In the genomic region with DNA sequence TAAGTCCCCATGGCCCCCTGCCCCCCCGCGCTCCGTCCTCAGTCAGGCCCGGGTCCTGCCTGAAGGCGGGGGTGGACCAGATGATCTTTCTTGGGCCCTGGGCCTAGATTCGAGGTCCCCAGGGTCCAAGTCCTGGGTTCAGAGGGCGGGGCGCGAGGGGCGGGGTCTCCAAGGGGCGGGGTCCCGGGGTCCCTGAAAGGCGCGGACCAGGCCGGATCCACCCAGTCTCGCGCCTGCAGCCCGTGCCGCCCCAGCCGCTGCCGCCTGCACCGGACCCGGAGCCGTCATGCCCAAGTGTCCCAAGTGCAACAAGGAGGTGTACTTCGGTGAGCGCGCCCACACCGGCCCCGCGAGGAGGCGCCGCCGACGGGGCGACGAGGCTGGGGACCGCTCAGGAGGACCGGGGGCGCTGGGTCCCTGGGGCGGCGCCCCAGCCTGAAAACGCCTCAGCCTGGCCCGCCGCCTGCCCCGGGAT, we compare ENCODE assay signal across 8 cellular contexts. TPM values are rescaled to one million over a fixed set of nuclear protein-coding genes. Genes with fewer than 3 reads are reported as not detected.
DNase-seq lines count a peak whose midpoint lies in the region; ATAC-seq and TF ChIP-seq lines count a peak whose summit lies in the region.

No MANE protein-coding gene starts in this region.

- peak overlapping the region; percentile 66 for H3K4me2 ChIP-seq in hepatocyte

- 38% methylated on average over 32 of the region's 45 CpGs for WGBS in hepatocyte (ENCODE audit: low lambda C conversion rate, missing lambda C conversion rate)

- no peak for TF ChIP-seq CTCF in hepatocyte (IDR thresholded peaks at IDR 0.05; ENCODE audit: poor library complexity)

- H3K27me3 ChIP-seq in hepatocyte = peaks cover 18% of the 10 kb centered on the region

- ATAC-seq in HG03175 (IDR thresholded peaks at IDR 0.05; ENCODE audit: unreplicated experiment) = no peak
- ATAC-seq in GM21576 (IDR thresholded peaks at IDR 0.05; ENCODE audit: unreplicated experiment) = no peak

- H3K4me1 ChIP-seq in hepatocyte (ENCODE audit: insufficient read depth) = peaks cover 20% of the 10 kb centered on the region

- H2AFZ ChIP-seq in hepatocyte = no peak overlapping the region

- DNase-seq in DMS79 treated with DMSO at 0.1 percent for 48 hours (lab: John Stamatoyannopoulos, UW) (peak; percentile 32), DMS79 (lab: John Stamatoyannopoulos, UW) (no peak), hepatocyte (ENCODE audit: low spot score) (no peak), medulla oblongata (ENCODE audit: extremely low spot score) (no peak)
- DNase-seq in activated CD8-positive, alpha-beta memory T cell treated with anti-CD3 and anti-CD28 coated beads, Interleukin-2, amount 50 U/mL, for 4 hours = peak; percentile 50
- peak; percentile 29 to 54 for DNase-seq in stimulated activated CD8-positive, alpha-beta memory T cell treated with anti-CD3 and anti-CD28 coated beads, Interleukin-2, amount 100 ng/mL, for 1 hour (ENCODE audit: low read depth in 2 of 2)

- no peak overlapping the region for H3K27ac ChIP-seq in hepatocyte

- no peaks in the 10 kb centered on the region for H3K79me2 ChIP-seq in hepatocyte

- no peaks in the 10 kb centered on the region for H3K9me2 ChIP-seq in hepatocyte (replicated peaks; ENCODE audit: insufficient read depth)

- H3K36me3 ChIP-seq in hepatocyte (replicated peaks; ENCODE audit: insufficient read depth, low read depth) = no peaks in the 10 kb centered on the region

- H3K9me3 ChIP-seq in hepatocyte (ENCODE audit: low read depth) = no peaks in the 10 kb centered on the region

- no peaks in the 10 kb centered on the region for H4K20me1 ChIP-seq in hepatocyte (ENCODE audit: insufficient read depth, poor library complexity, severe bottlenecking)

- H3K4me3 ChIP-seq in hepatocyte = no peak overlapping the region

RNA-seq across cellular contexts. Expression of a gene that starts 0.3 kb away (rescaled TPM):
- total RNA-seq in hepatocyte = 1.8 and 5.8 TPM in 2 replicates
- polyA plus RNA-seq in hepatocyte = 14.7 and 19.6 TPM in 2 replicates

RNA-seq across cellular contexts. Expression of a gene that starts 4.0 kb away (rescaled TPM):
- 3.5 and 3.9 TPM in 2 replicates for total RNA-seq in hepatocyte
- 4.9 and 5.1 TPM in 2 replicates for polyA plus RNA-seq in hepatocyte

RNA-seq across cellular contexts. Expression of a gene that starts 12.4 kb away (rescaled TPM):
- total RNA-seq in hepatocyte = 8.3 and 11.3 TPM in 2 replicates
- 29.1 and 45.6 TPM in 2 replicates for polyA plus RNA-seq in hepatocyte

RNA-seq across cellular contexts. Expression of a gene that starts 39.4 kb away (rescaled TPM):
- 2.3 and 3.0 TPM in 2 replicates for total RNA-seq in hepatocyte
- polyA plus RNA-seq in hepatocyte = 3.0 and 5.8 TPM in 2 replicates

Comparison
In these comparisons a context has a peak if more than half of its experiments do, and no peak if none do; other contexts are left out.
1. DNase-seq: peak in DMS79 treated with DMSO at 0.1 percent for 48 hours (single experiment), activated CD8-positive, alpha-beta memory T cell treated with anti-CD3 and anti-CD28 coated beads, Interleukin-2, amount 50 U/mL, for 4 hours (single experiment) and stimulated activated CD8-positive, alpha-beta memory T cell treated with anti-CD3 and anti-CD28 coated beads, Interleukin-2, amount 100 ng/mL, for 1 hour (2 of 2); none in DMS79 (single experiment), hepatocyte (single experiment) and medulla oblongata (single experiment).